In the genomic region with DNA sequence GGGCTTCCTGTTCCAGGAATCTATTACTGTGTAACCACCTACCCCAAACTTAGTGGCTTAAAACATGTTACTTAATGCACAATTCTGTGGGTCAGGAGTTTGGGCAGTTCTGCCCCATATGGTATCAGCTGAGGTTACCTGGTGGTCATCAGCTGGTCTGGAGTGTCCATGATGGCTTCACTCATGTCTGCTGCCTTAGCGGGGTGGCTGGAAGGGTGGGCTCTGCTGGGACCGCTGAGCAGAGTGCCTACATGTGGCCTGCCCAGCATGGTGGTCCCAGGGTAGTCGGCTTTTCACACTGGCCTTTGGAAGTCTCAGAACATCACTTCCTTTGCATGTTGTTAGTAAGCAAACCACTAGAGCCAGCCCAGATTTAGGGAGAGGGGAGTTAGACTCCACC, we compare ENCODE assay signal across 15 cellular contexts. TPM values are rescaled to one million over a fixed set of nuclear protein-coding genes. Genes with fewer than 3 reads are reported as not detected.
DNase-seq lines count a peak whose midpoint lies in the region; ATAC-seq and TF ChIP-seq lines count a peak whose summit lies in the region.
"Had no signal": no experiment of that assay in that cellular context is flagged by ENCODE, and none has a peak within 500 bp of the region (broad histone marks: within the 10 kb centered on the region; RNA-seq: fewer than 3 reads in every experiment).

No MANE protein-coding gene starts in this region.

- peak overlapping the region; percentile 82 for H3K27ac Mint-ChIP-seq in MCF 10A (ENCODE audit: low read depth, unreplicated experiment)
- peak overlapping the region; percentile 80 for H3K27ac Mint-ChIP-seq in activated T-helper 1 cell treated with anti-CD3 and anti-CD28 coated beads, Interleukin-12 subunit alpha, Interleukin-12 subunit beta, Interleukin-2, Interleukin-4 antibody, amounts not matched to agents 30 ng/mL and 10 ng/mL and 1 ng/mL, durations not matched to agents 14 hours and 24 hours and 36 hours
- H3K27ac Mint-ChIP-seq in CD14-positive monocyte: peak overlapping the region in 2 of 7 donors; percentile 12 to 34
- H3K27ac Mint-ChIP-seq: nephron had no signal

- H4K5ac ChIP-seq in mesendoderm (ENCODE audit: low read length): no peak overlapping the region

- H3K36me3 ChIP-seq in mammary epithelial cell (ENCODE audit: insufficient read depth, low read length) (no peaks in the 10 kb centered on the region), mesendoderm (ENCODE audit: control insufficient read depth, insufficient read depth, low read length) (no peaks in the 10 kb centered on the region), uterus (no peaks in the 10 kb centered on the region), lower lobe of right lung (no peaks in the 10 kb centered on the region)
- H3K36me3 ChIP-seq: upper lobe of left lung had no signal

- no peak overlapping the region for H3K9ac ChIP-seq in mammary epithelial cell (ENCODE audit: insufficient read depth, low read length)
- H3K9ac ChIP-seq in mesendoderm (ENCODE audit: low read length): no peak overlapping the region

- H3K4me1 Mint-ChIP-seq in MCF 10A (ENCODE audit: insufficient read depth, unreplicated experiment) (peaks cover 10% of the 10 kb centered on the region), CD14-positive monocyte (peaks cover 26% of the 10 kb centered on the region)
- H3K4me1 Mint-ChIP-seq in activated T-helper 1 cell treated with anti-CD3 and anti-CD28 coated beads, Interleukin-12 subunit alpha, Interleukin-12 subunit beta, Interleukin-2, Interleukin-4 antibody, amounts not matched to agents 30 ng/mL and 10 ng/mL and 1 ng/mL, durations not matched to agents 14 hours and 24 hours and 36 hours (ENCODE audit: low read depth): peaks cover 58% of the 10 kb centered on the region
- H3K4me1 Mint-ChIP-seq: nephron had no signal

- no peak overlapping the region for H3K4me3 Mint-ChIP-seq in MCF 10A (ENCODE audit: unreplicated experiment)
- no peak overlapping the region for H3K4me3 Mint-ChIP-seq in activated T-helper 1 cell treated with anti-CD3 and anti-CD28 coated beads, Interleukin-12 subunit alpha, Interleukin-12 subunit beta, Interleukin-2, Interleukin-4 antibody, amounts not matched to agents 30 ng/mL and 10 ng/mL and 1 ng/mL, durations not matched to agents 14 hours and 24 hours and 36 hours
- no peak overlapping the region for H3K4me3 Mint-ChIP-seq in CD14-positive monocyte
- H3K4me3 Mint-ChIP-seq: nephron had no signal

- POLR2A ChIA-PET in MCF 10A (lab: Yijun Ruan, JAX): no interaction called here

- BruUV-seq in MCF 10A (replicated peaks; lab: Mats Ljungman, UMichigan) (no TSS peak), mammary epithelial cell (replicated peaks; lab: Mats Ljungman, UMichigan) (no TSS peak)

- H3K9me3 Mint-ChIP-seq in MCF 10A (ENCODE audit: unreplicated experiment) (no peaks in the 10 kb centered on the region), CD14-positive monocyte (peaks cover 0 to 2% (median 0%) of the 10 kb centered on the region in 7 donors)
- peaks cover 14% of the 10 kb centered on the region for H3K9me3 Mint-ChIP-seq in activated T-helper 1 cell treated with anti-CD3 and anti-CD28 coated beads, Interleukin-12 subunit alpha, Interleukin-12 subunit beta, Interleukin-2, Interleukin-4 antibody, amounts not matched to agents 30 ng/mL and 10 ng/mL and 1 ng/mL, durations not matched to agents 14 hours and 24 hours and 36 hours

- no peaks in the 10 kb centered on the region for H3K27me3 Mint-ChIP-seq in MCF 10A (ENCODE audit: insufficient read depth, unreplicated experiment)
- no peaks in the 10 kb centered on the region for H3K27me3 Mint-ChIP-seq in activated T-helper 1 cell treated with anti-CD3 and anti-CD28 coated beads, Interleukin-12 subunit alpha, Interleukin-12 subunit beta, Interleukin-2, Interleukin-4 antibody, amounts not matched to agents 30 ng/mL and 10 ng/mL and 1 ng/mL, durations not matched to agents 14 hours and 24 hours and 36 hours (ENCODE audit: insufficient read depth)
- H3K27me3 Mint-ChIP-seq in CD14-positive monocyte (ENCODE audit: low read depth in 3 of 3): peaks cover 0 to 4% (median 0%) of the 10 kb centered on the region in 3 donors

- no peak for TF ChIP-seq CTCF in MCF 10A (IDR thresholded peaks at IDR 0.05; ENCODE audit: unreplicated experiment)
- TF ChIP-seq CTCF in mammary epithelial cell (conservative IDR thresholded peaks at IDR 0.05 in 1 of 2, IDR thresholded peaks at IDR 0.05 in 1 of 2; ENCODE audit: extremely low read depth in 1 of 2, insufficient read depth in 1 of 2, low read depth in 1 of 2, low read length in 2 of 2): no peak
- TF ChIP-seq CTCF in uterus (IDR thresholded peaks at IDR 0.05): no peak
- TF ChIP-seq CTCF in CD14-positive monocyte (IDR thresholded peaks at IDR 0.05): no peak
- no peak for TF ChIP-seq CTCF in lower lobe of right lung (IDR thresholded peaks at IDR 0.05)

- CTCF ChIA-PET in MCF 10A (lab: Yijun Ruan, JAX): no interaction called here
- CTCF ChIA-PET in mammary epithelial cell (lab: Charles Lee; ENCODE audit: low non-redundant PET): no interaction called here

- no peak overlapping the region for H3K23ac ChIP-seq in mesendoderm (ENCODE audit: low read length)

- in situ Hi-C loops in mammary epithelial cell (cut with MboI; ENCODE audit: low sequenced_read_pairs in 2 of 2): no loop called here

- H3K4me3 ChIP-seq in mammary epithelial cell (replicated peaks in 1 of 3; ENCODE audit: insufficient read depth in 1 of 3, low read depth in 2 of 3, low read length in 3 of 3) (no peak overlapping the region), mesendoderm (ENCODE audit: low read length) (no peak overlapping the region), uterus (no peak overlapping the region), lower lobe of right lung (no peak overlapping the region)
- H3K4me3 ChIP-seq: upper lobe of left lung had no signal

- H2AK5ac ChIP-seq in mesendoderm (ENCODE audit: low read length): no peak overlapping the region

- H3K18ac ChIP-seq in mesendoderm (ENCODE audit: low read length): no peak overlapping the region

- H3K4ac ChIP-seq in mesendoderm (ENCODE audit: low read depth, low read length): no peak overlapping the region

- H3K79me1 ChIP-seq in mesendoderm (ENCODE audit: low read length): peaks cover 8% of the 10 kb centered on the region

- 83% methylated on average over 3 of the region's 3 CpGs for WGBS in mammary epithelial cell (ENCODE audit: low coverage, missing lambda C conversion rate)
- WGBS in mesendoderm (ENCODE audit: extremely low coverage, insufficient coverage, low lambda C conversion rate): no CpG with 5 or more reads among the region's 3 CpGs

- no peaks in the 10 kb centered on the region for H3K9me3 ChIP-seq in mammary epithelial cell (replicated peaks; ENCODE audit: insufficient read depth, low read length)
- no peaks in the 10 kb centered on the region for H3K9me3 ChIP-seq in uterus
- H3K9me3 ChIP-seq in lower lobe of right lung: no peaks in the 10 kb centered on the region
- H3K9me3 ChIP-seq: upper lobe of left lung had no signal

- no peak for TF ChIP-seq POLR2A in uterus (IDR thresholded peaks at IDR 0.05)

- dilution Hi-C loops in mammary epithelial cell (cut with HindIII; ENCODE audit: low sequenced_read_pairs): no loop called here

- DNase-seq in MCF 10A (ENCODE audit: unreplicated experiment): no peak
- no peak for DNase-seq in mammary epithelial cell
- DNase-seq in activated T-helper 1 cell treated with anti-CD3 and anti-CD28 coated beads, Interleukin-12 subunit alpha, Interleukin-12 subunit beta, Interleukin-2, Interleukin-4 antibody, amounts not matched to agents 30 ng/mL and 10 ng/mL and 1 ng/mL, durations not matched to agents 14 hours and 24 hours and 36 hours (ENCODE audit: low spot score): no peak
- no peak for DNase-seq in mesendoderm
- DNase-seq in uterus: no peak
- no peak for DNase-seq in CD14-positive monocyte (ENCODE audit: low spot score)
- no peak for DNase-seq in lower lobe of right lung
- DNase-seq: NCI-H1105; NK-92 treated with Interleukin-12 subunit alpha and Interleukin-12 subunit beta, amount 100 ng/mL, for 24 hours; retina; stimulated activated CD4-positive, alpha-beta T cell treated with anti-CD3 and anti-CD28 coated beads, Interleukin-1b, Interleukin-23, amount 100 ng/mL, for 48 hours; T-helper 9 cell had no signal

- H3K56ac ChIP-seq in mesendoderm (ENCODE audit: low read length): peak overlapping the region; percentile 18

- no peak overlapping the region for H2BK15ac ChIP-seq in mesendoderm (replicated peaks; ENCODE audit: low read depth)

- no peak overlapping the region for H4K8ac ChIP-seq in mesendoderm (ENCODE audit: low read depth, low read length)

- no peak for ATAC-seq in GM21515 (IDR thresholded peaks at IDR 0.05; ENCODE audit: unreplicated experiment)
- no peak for ATAC-seq in lower lobe of right lung

- no peaks in the 10 kb centered on the region for H4K20me1 ChIP-seq in mammary epithelial cell (ENCODE audit: insufficient read depth, low read length)

- no peaks in the 10 kb centered on the region for H3K79me2 ChIP-seq in mammary epithelial cell (ENCODE audit: insufficient read depth, low read length)
- H3K79me2 ChIP-seq in mesendoderm (ENCODE audit: control insufficient read depth, insufficient read depth, low read length): no peaks in the 10 kb centered on the region

- H3K36me3 Mint-ChIP-seq in MCF 10A (ENCODE audit: insufficient read depth, unreplicated experiment): no peaks in the 10 kb centered on the region
- H3K36me3 Mint-ChIP-seq in activated T-helper 1 cell treated with anti-CD3 and anti-CD28 coated beads, Interleukin-12 subunit alpha, Interleukin-12 subunit beta, Interleukin-2, Interleukin-4 antibody, amounts not matched to agents 30 ng/mL and 10 ng/mL and 1 ng/mL, durations not matched to agents 14 hours and 24 hours and 36 hours (ENCODE audit: low read depth): peaks cover 7% of the 10 kb centered on the region
- H3K36me3 Mint-ChIP-seq in CD14-positive monocyte: peaks cover 0 to 6% of the 10 kb centered on the region in 2 donors

- no peak overlapping the region for H2AFZ ChIP-seq in mammary epithelial cell (ENCODE audit: low read depth, low read length)

- intact Hi-C loops in MCF 10A (cut with micrococcal nuclease): no loop called here
- intact Hi-C loops in mammary epithelial cell (cut with micrococcal nuclease): no loop called here
- intact Hi-C loops in activated T-helper 1 cell treated with anti-CD3 and anti-CD28 coated beads, Interleukin-12 subunit alpha, Interleukin-12 subunit beta, Interleukin-2, Interleukin-4 antibody, amounts not matched to agents 30 ng/mL and 10 ng/mL and 1 ng/mL, durations not matched to agents 14 hours and 24 hours and 36 hours (cut with micrococcal nuclease): loop anchor here (2.0 to 10.0 kb wide), 4 partner anchors 23 to 167 kb away; a partner anchor contains a TSS
- intact Hi-C loops in uterus (cut with DNase I; ENCODE audit: low total_unique reads): no loop called here
- intact Hi-C loops in CD14-positive monocyte (cut with micrococcal nuclease): no loop called here
- intact Hi-C loops in lower lobe of right lung (cut with DNase I): no loop called here

- no peak overlapping the region for H3K27ac ChIP-seq in mammary epithelial cell (ENCODE audit: insufficient read depth, low read depth, low read length)
- no peak overlapping the region for H3K27ac ChIP-seq in mesendoderm (ENCODE audit: low read depth, low read length)
- peak overlapping the region; percentile 46 to 57 for H3K27ac ChIP-seq in uterus
- H3K27ac ChIP-seq in lower lobe of right lung: no peak overlapping the region
- H3K27ac ChIP-seq: upper lobe of left lung had no signal

- H3K4me2 ChIP-seq in mammary epithelial cell (ENCODE audit: insufficient read depth, low read depth, low read length) (no peak overlapping the region), mesendoderm (ENCODE audit: low read length) (no peak overlapping the region)

- peaks cover 3% of the 10 kb centered on the region for H3K27me3 ChIP-seq in mammary epithelial cell (ENCODE audit: insufficient read depth, low read length)
- no peaks in the 10 kb centered on the region for H3K27me3 ChIP-seq in mesendoderm (ENCODE audit: insufficient read depth, low read length, poor library complexity)
- H3K27me3 ChIP-seq in uterus: no peaks in the 10 kb centered on the region
- no peaks in the 10 kb centered on the region for H3K27me3 ChIP-seq in lower lobe of right lung (ENCODE audit: low read depth)
- H3K27me3 ChIP-seq: upper lobe of left lung had no signal

- H2BK120ac ChIP-seq in mesendoderm (ENCODE audit: low read depth, low read length): no peak overlapping the region

- no peaks in the 10 kb centered on the region for H3K4me1 ChIP-seq in mammary epithelial cell (ENCODE audit: insufficient read depth, low read length)
- no peaks in the 10 kb centered on the region for H3K4me1 ChIP-seq in mesendoderm (ENCODE audit: control insufficient read depth, low read depth, low read length)
- no peaks in the 10 kb centered on the region for H3K4me1 ChIP-seq in uterus
- peaks cover 5% of the 10 kb centered on the region for H3K4me1 ChIP-seq in lower lobe of right lung

- no peak overlapping the region for H2BK5ac ChIP-seq in mesendoderm (ENCODE audit: low read length)

RNA-seq across cellular contexts. Expression of a gene that starts 53.9 kb away (rescaled TPM):
- total RNA-seq in MCF 10A (2022) (0.19 and 0.34 TPM in 2 replicates), mammary epithelial cell (under 1 TPM in 1 of 2 donors, not detected in 1; 0.33 TPM), uterus (10 to 100 TPM; 15.6 to 24.3 (median 17.0) TPM), lower lobe of right lung (22.2 TPM)
- polyA plus RNA-seq in mammary epithelial cell (not detected), CD14-positive monocyte (10 to 100 TPM; 10.1 to 12.5 TPM)
- polyA minus RNA-seq in mammary epithelial cell: not detected
- 4.4 and 4.5 TPM in 2 replicates for total RNA-seq in activated T-helper 1 cell treated with anti-CD3 and anti-CD28 coated beads, Interleukin-12 subunit alpha, Interleukin-12 subunit beta, Interleukin-2, Interleukin-4 antibody, amounts not matched to agents 30 ng/mL and 10 ng/mL and 1 ng/mL, durations not matched to agents 14 hours and 24 hours and 36 hours
- 5.8 TPM for polyA plus RNA-seq in mesendoderm (2013, experiment 1 of 2)
- polyA plus RNA-seq in mesendoderm (2013, experiment 2 of 2): 5.1 TPM

Comparison
In these comparisons a context has a peak if more than half of its experiments do, and no peak if none do; other contexts are left out.
1. H3K27ac ChIP-seq: peak in uterus (2 of 2); none in mammary epithelial cell (single experiment), mesendoderm (single experiment) and lower lobe of right lung (single experiment).